17 cellular contexts compared by ENCODE assay signal in genomic region chr4:142563682-142564291, GRCh38.
DNase-seq lines count a peak whose midpoint lies in the region; ATAC-seq and TF ChIP-seq lines count a peak whose summit lies in the region.
"Had no signal": no experiment of that assay in that cellular context is flagged by ENCODE, and none has a peak within 500 bp of the region (broad histone marks: within the 10 kb centered on the region; RNA-seq: fewer than 3 reads in every experiment).

No MANE protein-coding gene starts in this region.

- no peak for ATAC-seq in HG02973 (IDR thresholded peaks at IDR 0.05; ENCODE audit: unreplicated experiment)
- ATAC-seq: sciatic nerve, upper lobe of right lung had no signal

- POLR2A ChIA-PET in MCF 10A (lab: Yijun Ruan, JAX): no interaction called here

- intact Hi-C loops in MCF 10A (cut with micrococcal nuclease) (no loop called here), breast epithelium (cut with DNase I; ENCODE audit: low total_unique reads) (no loop called here), stomach (cut with DNase I; ENCODE audit: low total_unique reads) (no loop called here)

- TF ChIP-seq POLR2A in breast epithelium (IDR thresholded peaks at IDR 0.05) (no peak), stomach (IDR thresholded peaks at IDR 0.05) (no peak)

- no peak for TF ChIP-seq EP300 in stomach (IDR thresholded peaks at IDR 0.05)

- CTCF ChIA-PET in MCF 10A (lab: Yijun Ruan, JAX): interaction anchor here (0.6 kb wide), 1 partner anchor 9 kb away, joined by 3 read pairs; no protein-coding TSS in a partner anchor

- H3K4me3 Mint-ChIP-seq in MCF 10A (ENCODE audit: unreplicated experiment): no peak overlapping the region
- H3K4me3 Mint-ChIP-seq in endodermal cell: no peak overlapping the region
- H3K4me3 Mint-ChIP-seq in type B pancreatic cell: peak overlapping the region; percentile 6
- H3K4me3 Mint-ChIP-seq: brain had no signal

- no peak overlapping the region for H3K27ac ChIP-seq in breast epithelium
- H3K27ac ChIP-seq in endodermal cell (ENCODE audit: low read depth, low read length): no peak overlapping the region
- H3K27ac ChIP-seq in stomach: no peak overlapping the region
- H3K27ac ChIP-seq: upper lobe of right lung had no signal

- H3K4me3 ChIP-seq in breast epithelium: no peak overlapping the region
- no peak overlapping the region for H3K4me3 ChIP-seq in MG63
- H3K4me3 ChIP-seq in endodermal cell (ENCODE audit: low read length): no peak overlapping the region
- no peak overlapping the region for H3K4me3 ChIP-seq in stomach
- H3K4me3 ChIP-seq: upper lobe of right lung had no signal

- H3K27me3 ChIP-seq in breast epithelium: no peaks in the 10 kb centered on the region
- H3K27me3 ChIP-seq in MG63: no peaks in the 10 kb centered on the region
- peaks cover 6% of the 10 kb centered on the region for H3K27me3 ChIP-seq in endodermal cell (ENCODE audit: control insufficient read depth, insufficient read depth, low read length, poor library complexity, severe bottlenecking)
- no peaks in the 10 kb centered on the region for H3K27me3 ChIP-seq in stomach
- H3K27me3 ChIP-seq: upper lobe of right lung had no signal

- TF ChIP-seq CTCF in MCF 10A (IDR thresholded peaks at IDR 0.05; ENCODE audit: unreplicated experiment) (no peak), breast epithelium (IDR thresholded peaks at IDR 0.05) (no peak), endodermal cell (conservative IDR thresholded peaks at IDR 0.05) (no peak), type B pancreatic cell (conservative IDR thresholded peaks at IDR 0.05) (no peak), stomach (IDR thresholded peaks at IDR 0.05) (no peak)

- H3K36me3 Mint-ChIP-seq in MCF 10A (ENCODE audit: insufficient read depth, unreplicated experiment) (no peaks in the 10 kb centered on the region), endodermal cell (ENCODE audit: low read depth) (no peaks in the 10 kb centered on the region), type B pancreatic cell (no peaks in the 10 kb centered on the region)
- H3K36me3 Mint-ChIP-seq: naive B cell had no signal

- no peaks in the 10 kb centered on the region for H3K36me3 ChIP-seq in breast epithelium
- no peaks in the 10 kb centered on the region for H3K36me3 ChIP-seq in MG63
- no peaks in the 10 kb centered on the region for H3K36me3 ChIP-seq in endodermal cell (ENCODE audit: control insufficient read depth, insufficient read depth, low read length)
- no peaks in the 10 kb centered on the region for H3K36me3 ChIP-seq in stomach
- H3K36me3 ChIP-seq: upper lobe of right lung had no signal

- H3K9me3 Mint-ChIP-seq in MCF 10A (ENCODE audit: unreplicated experiment) (peaks cover 6% of the 10 kb centered on the region), endodermal cell (peaks cover 3% of the 10 kb centered on the region), type B pancreatic cell (peaks cover 6% of the 10 kb centered on the region)
- H3K9me3 Mint-ChIP-seq: naive B cell had no signal

- H3K9me3 ChIP-seq in breast epithelium: no peaks in the 10 kb centered on the region
- H3K9me3 ChIP-seq in MG63: no peaks in the 10 kb centered on the region
- no peaks in the 10 kb centered on the region for H3K9me3 ChIP-seq in endodermal cell (ENCODE audit: control insufficient read depth, low read length)
- H3K9me3 ChIP-seq in stomach: no peaks in the 10 kb centered on the region
- H3K9me3 ChIP-seq: SK-N-SH, upper lobe of right lung had no signal

- WGBS in endodermal cell (ENCODE audit: insufficient coverage in 1 of 2, insufficient read length in 1 of 2), 2 experiments: 88 to 90% methylated on average over 2 to 6 of the region's 6 CpGs
- 87 to 95% (median 91%) methylated on average over 6 of the region's 6 CpGs for WGBS in stomach, 5 donors

- BruUV-seq in MCF 10A (replicated peaks; lab: Mats Ljungman, UMichigan): no TSS peak

- H3K4me1 ChIP-seq in breast epithelium: no peaks in the 10 kb centered on the region
- no peaks in the 10 kb centered on the region for H3K4me1 ChIP-seq in endodermal cell (ENCODE audit: control insufficient read depth, insufficient read depth, low read length)
- peaks cover 0 to 27% (median 14%) of the 10 kb centered on the region in 4 donors for H3K4me1 ChIP-seq in stomach

- peak; percentile 29 for DNase-seq in MCF 10A (ENCODE audit: unreplicated experiment)
- no peak for DNase-seq in breast epithelium (ENCODE audit: low spot score in 2 of 2)
- DNase-seq in MG63: peak; percentile 11
- peak; percentile 47 for DNase-seq in endodermal cell
- DNase-seq in type B pancreatic cell (ENCODE audit: extremely low spot score, unreplicated experiment): no peak
- DNase-seq in NCI-H187 treated with DMSO at 0.1 percent for 48 hours (lab: John Stamatoyannopoulos, UW): no peak
- DNase-seq in stomach: no peak
- DNase-seq: activated CD4-positive, alpha-beta T cell treated with anti-CD3 and anti-CD28 coated beads, Interleukin-2, amount 50 U/mL, for 48 hours; AML-193; MV-4-11; naive B cell; NCI-H526 treated with DMSO at 0.1 percent for 48 hours; SK-N-SH; upper lobe of right lung had no signal

- H3K4me1 Mint-ChIP-seq in MCF 10A (ENCODE audit: insufficient read depth, unreplicated experiment): peaks cover 13% of the 10 kb centered on the region
- H3K4me1 Mint-ChIP-seq in endodermal cell: peaks cover 21% of the 10 kb centered on the region
- peaks cover 11% of the 10 kb centered on the region for H3K4me1 Mint-ChIP-seq in type B pancreatic cell (ENCODE audit: unreplicated experiment)
- H3K4me1 Mint-ChIP-seq: naive B cell had no signal

- H3K27ac Mint-ChIP-seq in MCF 10A (ENCODE audit: low read depth, unreplicated experiment): no peak overlapping the region
- H3K27ac Mint-ChIP-seq in endodermal cell: peak overlapping the region; percentile 31
- no peak overlapping the region for H3K27ac Mint-ChIP-seq in type B pancreatic cell

- H3K9ac ChIP-seq in endodermal cell (ENCODE audit: extremely low read depth, low read length, poor library complexity, severe bottlenecking): no peak overlapping the region
- H3K9ac ChIP-seq: SK-N-SH had no signal

- H3K27me3 Mint-ChIP-seq in MCF 10A (ENCODE audit: insufficient read depth, unreplicated experiment) (no peaks in the 10 kb centered on the region), endodermal cell (ENCODE audit: insufficient read depth) (peaks cover 12% of the 10 kb centered on the region), type B pancreatic cell (no peaks in the 10 kb centered on the region)
- H3K27me3 Mint-ChIP-seq: naive B cell had no signal

Comparison
In these comparisons a context has a peak if more than half of its experiments do, and no peak if none do; other contexts are left out.
1. DNase-seq: peak in MCF 10A (single experiment), MG63 (single experiment) and endodermal cell (single experiment); none in breast epithelium (0 of 2), type B pancreatic cell (single experiment), NCI-H187 treated with DMSO at 0.1 percent for 48 hours (single experiment) and stomach (single experiment).